Comparison of ENCODE assay signal across 1 cellular context in the genomic region with DNA sequence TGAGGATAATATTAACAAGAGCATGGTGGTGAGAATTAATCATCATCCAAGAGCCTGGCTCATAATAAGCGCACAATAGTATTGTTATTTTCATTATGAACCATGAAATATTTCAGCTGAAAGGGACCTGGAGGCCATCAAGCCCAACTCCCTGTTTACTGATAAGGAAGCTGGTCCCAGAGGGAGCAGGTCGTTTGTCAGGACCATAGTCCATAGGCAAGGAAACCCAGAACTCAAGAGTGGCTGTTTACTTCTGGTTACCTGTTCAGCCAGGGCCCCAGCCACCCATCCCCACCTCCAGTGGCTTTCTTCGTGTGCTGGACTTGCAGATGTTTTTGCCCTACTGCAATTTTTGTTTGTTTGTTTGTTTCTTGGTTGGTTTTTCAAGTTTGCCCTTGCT.
TF ChIP-seq lines count a peak whose summit lies in the region.

No MANE protein-coding gene starts in this region.

TF ChIP-seq in IMR-90, 13 proteins besides CTCF, POLR2A, EP300 and RAD21 (continued from another document):
- TF ChIP-seq BHLHE40 (IDR thresholded peaks at IDR 0.05; ENCODE audit: low read depth, low read length) (no peak), MAFK (IDR thresholded peaks at IDR 0.05; ENCODE audit: low read depth, low read length) (no peak), FOS (IDR thresholded peaks at IDR 0.05; ENCODE audit: low read depth, low read length) (no peak), CHD1 (IDR thresholded peaks at IDR 0.05; ENCODE audit: low read depth, low read length) (no peak)
